In the genomic region with DNA sequence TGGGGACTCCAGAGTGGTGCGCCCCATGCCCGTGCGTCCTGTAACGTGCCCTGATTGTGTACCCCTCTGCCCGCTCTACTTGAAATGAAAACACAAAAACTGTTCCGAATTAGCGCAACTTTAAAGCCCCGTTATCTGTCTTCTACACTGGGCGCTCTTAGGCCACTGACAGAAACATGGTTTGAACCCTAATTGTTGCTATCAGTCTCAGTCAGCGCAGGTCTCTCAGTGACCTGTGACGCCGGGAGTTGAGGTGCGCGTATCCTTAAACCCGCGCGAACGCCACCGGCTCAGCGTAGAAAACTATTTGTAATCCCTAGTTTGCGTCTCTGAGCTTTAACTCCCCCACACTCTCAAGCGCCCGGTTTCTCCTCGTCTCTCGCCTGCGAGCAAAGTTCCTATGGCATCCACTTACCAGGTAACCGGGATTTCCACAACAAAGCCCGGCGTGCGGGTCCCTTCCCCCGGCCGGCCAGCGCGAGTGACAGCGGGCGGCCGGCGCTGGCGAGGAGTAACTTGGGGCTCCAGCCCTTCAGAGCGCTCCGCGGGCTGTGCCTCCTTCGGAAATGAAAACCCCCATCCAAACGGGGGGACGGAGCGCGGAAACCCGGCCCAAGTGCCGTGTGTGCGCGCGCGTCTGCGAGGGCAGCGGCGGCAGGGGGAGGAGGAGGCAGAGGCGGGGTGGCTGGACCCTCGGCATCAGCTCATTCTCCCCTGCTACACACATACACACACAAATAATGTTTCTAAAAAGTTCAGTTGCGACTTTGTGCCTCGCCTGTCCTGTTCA, we compare ENCODE assay signal across 8 cellular contexts. TPM values are rescaled to one million over a fixed set of nuclear protein-coding genes. Genes with fewer than 3 reads are reported as not detected.
A peak's percentile ranks its signal among the peaks of the same experiment; 100 is the strongest.
DNase-seq lines count a peak whose midpoint lies in the region; ATAC-seq, FAIRE-seq and TF ChIP-seq lines count a peak whose summit lies in the region.

No MANE protein-coding gene starts in this region.

- H3K36me3 ChIP-seq in kidney (ENCODE audit: control insufficient read depth in 1 of 2, insufficient read depth in 2 of 2, low read length in 2 of 2): no peaks in the 10 kb centered on the region

- ATAC-seq in HG03175 (IDR thresholded peaks at IDR 0.05; ENCODE audit: unreplicated experiment): no peak

- no peaks in the 10 kb centered on the region for H3K9me3 ChIP-seq in kidney (ENCODE audit: control insufficient read depth in 1 of 2, low read length in 2 of 2)

- peak overlapping the region; percentile 91 to 92 for H3K9ac ChIP-seq in kidney (ENCODE audit: low read length in 2 of 2)

- H3K9me3 Mint-ChIP-seq in MCF 10A (ENCODE audit: unreplicated experiment): no peaks in the 10 kb centered on the region

- intact Hi-C loops in MCF 10A (cut with micrococcal nuclease) (loop anchor here (5.0 to 10.0 kb wide), 2 partner anchors 37 to 774 kb away; a partner anchor contains a TSS), kidney (cut with DNase I) (no loop called here)

- no TSS peak for BruUV-seq in MCF 10A (replicated peaks; lab: Mats Ljungman, UMichigan)

- H3K27ac ChIP-seq in kidney (ENCODE audit: low read depth in 2 of 2, low read length in 2 of 2): peak overlapping the region; percentile 93 to 95

- POLR2A ChIA-PET in MCF 10A (lab: Yijun Ruan, JAX): no interaction called here

- FAIRE-seq in RCC 7860 (lab: Jason Lieb, UNC) (no peak), kidney (lab: Jason Lieb, UNC) (no peak)

- peaks cover 28% of the 10 kb centered on the region for H3K4me1 Mint-ChIP-seq in MCF 10A (ENCODE audit: insufficient read depth, unreplicated experiment)

- CTCF ChIA-PET in MCF 10A (lab: Yijun Ruan, JAX): no interaction called here

- H3K27ac Mint-ChIP-seq in MCF 10A (ENCODE audit: low read depth, unreplicated experiment): peak overlapping the region; percentile 97

- peak overlapping the region; percentile 88 to 96 for H3K4me3 ChIP-seq in kidney (ENCODE audit: low read length in 2 of 2)

- no peaks in the 10 kb centered on the region for H3K27me3 Mint-ChIP-seq in MCF 10A (ENCODE audit: insufficient read depth, unreplicated experiment)

- H3K36me3 Mint-ChIP-seq in MCF 10A (ENCODE audit: insufficient read depth, unreplicated experiment): no peaks in the 10 kb centered on the region

- DNase-seq in GM13977 (ENCODE audit: low spot score): peak; percentile 56
- peak; percentile 33 for DNase-seq in RCC 7860 (ENCODE audit: low spot score)
- DNase-seq in MCF 10A (ENCODE audit: unreplicated experiment): no peak
- DNase-seq in kidney: peak; percentile 83
- DNase-seq in stimulated activated CD4-positive, alpha-beta T cell treated with anti-CD3 and anti-CD28 coated beads, Interleukin-12 subunit alpha, Interleukin-12 subunit beta, amount 100 ng/mL, for 4 hours: peak; percentile 34
- no peak for DNase-seq in NCI-H510A (lab: John Stamatoyannopoulos, UW)
- DNase-seq in T1000 (lab: John Stamatoyannopoulos, UW): no peak

- H3K4me1 ChIP-seq in kidney (ENCODE audit: control insufficient read depth in 1 of 2, insufficient read depth in 1 of 2, low read depth in 1 of 2, low read length in 2 of 2): peaks cover 0 to 11% of the 10 kb centered on the region in 2 donors

- TF ChIP-seq CTCF in GM13977 (IDR thresholded peaks at IDR 0.05; ENCODE audit: extremely low read depth, insufficient read depth, missing control alignments) (no peak), MCF 10A (IDR thresholded peaks at IDR 0.05; ENCODE audit: unreplicated experiment) (no peak), kidney (IDR thresholded peaks at IDR 0.05; ENCODE audit: borderline replicate concordance, extremely low read depth, insufficient read depth) (no peak)

- H3K4me3 Mint-ChIP-seq in MCF 10A (ENCODE audit: unreplicated experiment): peak overlapping the region; percentile 94

- in situ Hi-C loops in GM13977 (cut with MboI; ENCODE audit: low pct_unique_long_range_greater_than_20kb, low sequenced_read_pairs, unreplicated experiment): no loop called here

RNA-seq across cellular contexts. Expression of a gene that starts 0.7 kb away (rescaled TPM):
- total RNA-seq in MCF 10A (2022) (1.1 TPM in 2 replicates), kidney (90.0 TPM)
- 5.4 TPM for polyA plus RNA-seq in kidney (ENCODE audit: insufficient read depth, low read depth, low replicate concordance)

Comparison
In these comparisons a context has a peak if more than half of its experiments do, and no peak if none do; other contexts are left out.
1. DNase-seq: peak in GM13977 (single experiment), RCC 7860 (single experiment), kidney (single experiment) and stimulated activated CD4-positive, alpha-beta T cell treated with anti-CD3 and anti-CD28 coated beads, Interleukin-12 subunit alpha, Interleukin-12 subunit beta, amount 100 ng/mL, for 4 hours (single experiment); none in MCF 10A (single experiment), NCI-H510A (single experiment) and T1000 (single experiment).
2. RNA of a gene that starts 0.7 kb away (total RNA-seq): 90.0 TPM in kidney (single experiment); 1.1 TPM in MCF 10A; every median in the first group is over 10 times any median in the second.